Comparison of ENCODE assay signal across 28 cellular contexts in the genomic region with DNA sequence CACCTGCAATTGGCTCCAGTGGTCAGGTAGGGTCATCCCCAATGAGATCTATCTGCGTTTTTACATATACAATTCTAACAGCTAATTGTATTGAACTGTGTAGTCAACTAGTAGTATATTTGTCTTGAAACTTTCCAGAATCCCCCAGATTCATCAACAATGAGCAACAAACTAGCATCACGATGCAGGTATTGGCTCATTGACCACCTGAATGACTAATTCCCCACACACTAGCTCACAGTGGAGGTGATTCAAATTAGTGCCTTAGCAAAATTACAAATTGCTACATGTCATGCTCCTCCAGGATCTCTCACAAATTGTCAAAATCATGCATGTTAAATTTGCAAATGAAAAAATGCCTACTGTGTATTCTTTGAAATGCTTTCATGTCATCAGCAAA.
"Had no signal": no experiment of that assay in that cellular context is flagged by ENCODE, and none has a peak within 500 bp of the region (broad histone marks: within the 10 kb centered on the region; RNA-seq: fewer than 3 reads in every experiment).

No MANE protein-coding gene starts in this region.

- H3K79me2 ChIP-seq: hepatocyte had no signal

- DNase-seq: colonic mucosa; cortex of kidney; effector CD8-positive, alpha-beta T cell; effector memory CD8-positive, alpha-beta T cell; endodermal cell; erythroblast; esophagus squamous epithelium; foreskin fibroblast; heart left ventricle; hypothalamus; immature natural killer cell; islet precursor cell; kidney; kidney glomerular epithelial cell; left cardiac atrium; left lung; left ventricle myocardium superior; lower lobe of right lung; mesendoderm; midbrain; naive thymus-derived CD4-positive, alpha-beta T cell had no signal

- H3K9me3 Mint-ChIP-seq: dendritic cell treated with granulocyte-macrophage colony-stimulating factor and Interleukin-4, amounts not matched to agents 40 ng/mL and 50 ng/mL, for 4 days; effector memory CD8-positive, alpha-beta T cell; endodermal cell; memory B cell; naive thymus-derived CD4-positive, alpha-beta T cell had no signal

- H3K4me1 ChIP-seq: colonic mucosa, gastroesophageal sphincter, heart left ventricle had no signal

- H3K4me3 ChIP-seq: colonic mucosa, esophagus squamous epithelium, gastroesophageal sphincter, heart left ventricle, hepatocyte, left lung, lower lobe of right lung had no signal

- H3K36me3 Mint-ChIP-seq: immature natural killer cell; memory B cell; naive thymus-derived CD4-positive, alpha-beta T cell had no signal

- H3K27ac ChIP-seq: colonic mucosa, esophagus squamous epithelium, gastroesophageal sphincter, heart left ventricle, hepatocyte, left lung, lower lobe of right lung had no signal

- H3K36me3 ChIP-seq: colonic mucosa, esophagus squamous epithelium, gastroesophageal sphincter, heart left ventricle, left lung, lower lobe of right lung had no signal

- H3K27me3 ChIP-seq: colonic mucosa, esophagus squamous epithelium, gastroesophageal sphincter, hepatocyte, left lung had no signal

- H3K4me3 Mint-ChIP-seq: dendritic cell treated with granulocyte-macrophage colony-stimulating factor and Interleukin-4, amounts not matched to agents 40 ng/mL and 50 ng/mL, for 4 days; effector memory CD8-positive, alpha-beta T cell; endodermal cell; immature natural killer cell; memory B cell; naive thymus-derived CD4-positive, alpha-beta T cell had no signal

- ATAC-seq: effector memory CD8-positive, alpha-beta T cell; esophagus mucosa; gastroesophageal sphincter; heart left ventricle; left cardiac atrium; left lung; left ventricle myocardium superior; lower lobe of right lung; naive thymus-derived CD4-positive, alpha-beta T cell had no signal

- H3K4me1 Mint-ChIP-seq: immature natural killer cell; memory B cell; naive thymus-derived CD4-positive, alpha-beta T cell had no signal

- H2AFZ ChIP-seq: hepatocyte had no signal

- H3K9me3 ChIP-seq: colonic mucosa, esophagus squamous epithelium, gastroesophageal sphincter, heart left ventricle, left lung, lower lobe of right lung had no signal

- H3K27ac Mint-ChIP-seq: dendritic cell treated with granulocyte-macrophage colony-stimulating factor and Interleukin-4, amounts not matched to agents 40 ng/mL and 50 ng/mL, for 4 days; effector memory CD8-positive, alpha-beta T cell; endodermal cell; immature natural killer cell; memory B cell; naive thymus-derived CD4-positive, alpha-beta T cell had no signal

- H3K4me2 ChIP-seq: hepatocyte had no signal

- FAIRE-seq: endometrium, frontal cortex, kidney had no signal
